20 cellular contexts compared by ENCODE assay signal in the genomic region with DNA sequence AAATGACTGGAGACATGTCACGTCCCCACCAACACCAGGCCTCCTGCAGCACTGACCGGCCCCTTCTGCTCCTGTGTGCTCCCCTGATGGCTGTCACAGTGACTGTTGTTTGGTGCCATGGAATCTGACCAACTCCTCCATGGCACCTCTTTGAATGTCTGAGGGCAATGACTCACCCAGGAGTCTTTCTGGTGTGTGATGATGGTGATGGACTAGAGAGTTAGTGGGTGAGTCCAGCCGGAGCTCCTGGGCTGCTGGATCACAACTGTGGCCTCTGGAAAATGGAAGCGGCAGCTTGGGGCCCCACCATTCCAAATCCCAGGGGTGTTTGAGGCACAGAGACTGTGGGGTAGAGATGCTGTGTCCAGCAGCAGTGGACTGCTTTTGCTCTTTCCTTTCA.
DNase-seq lines count a peak whose midpoint lies in the region; ATAC-seq, FAIRE-seq and TF ChIP-seq lines count a peak whose summit lies in the region.
"Had no signal": no experiment of that assay in that cellular context is flagged by ENCODE, and none has a peak within 500 bp of the region (broad histone marks: within the 10 kb centered on the region; RNA-seq: fewer than 3 reads in every experiment).

No MANE protein-coding gene starts in this region.

- H3K79me2 ChIP-seq in mammary epithelial cell (ENCODE audit: insufficient read depth, low read length): no peaks in the 10 kb centered on the region

- FAIRE-seq in bronchial epithelial cell (lab: Jason Lieb, UNC): no peak
- FAIRE-seq: A549, GM12892, GM18507, H54 had no signal

- H3K36me3 ChIP-seq in mammary epithelial cell (ENCODE audit: insufficient read depth, low read length) (no peaks in the 10 kb centered on the region), bronchial epithelial cell (ENCODE audit: control insufficient read depth, insufficient read depth, low read length) (no peaks in the 10 kb centered on the region), WERI-Rb-1 (no peaks in the 10 kb centered on the region)

- POLR2A ChIA-PET in MCF 10A (lab: Yijun Ruan, JAX): no interaction called here

- H4K20me1 ChIP-seq in mammary epithelial cell (ENCODE audit: insufficient read depth, low read length): no peaks in the 10 kb centered on the region

- no peak overlapping the region for H3K9ac ChIP-seq in mammary epithelial cell (ENCODE audit: insufficient read depth, low read length)
- H3K9ac ChIP-seq: GM23248 had no signal

- dilution Hi-C loops in mammary epithelial cell (cut with HindIII; ENCODE audit: low sequenced_read_pairs): no loop called here

- no peaks in the 10 kb centered on the region for H3K27me3 ChIP-seq in mammary epithelial cell (ENCODE audit: insufficient read depth, low read length)
- no peaks in the 10 kb centered on the region for H3K27me3 ChIP-seq in bronchial epithelial cell (ENCODE audit: control insufficient read depth, insufficient read depth, low read length)
- H3K27me3 ChIP-seq in foreskin keratinocyte: no peaks in the 10 kb centered on the region
- peaks cover 72% of the 10 kb centered on the region for H3K27me3 ChIP-seq in WERI-Rb-1 (ENCODE audit: insufficient read depth, low read depth, severe bottlenecking)

- H3K36me3 Mint-ChIP-seq in MCF 10A (ENCODE audit: insufficient read depth, unreplicated experiment) (no peaks in the 10 kb centered on the region), CD14-positive monocyte (no peaks in the 10 kb centered on the region)
- H3K36me3 Mint-ChIP-seq: CD4-positive, alpha-beta memory T cell had no signal

- peak; percentile 20 for DNase-seq in mammary epithelial cell
- DNase-seq in MCF 10A (ENCODE audit: unreplicated experiment): no peak
- peak; percentile 59 for DNase-seq in bronchial epithelial cell (ENCODE audit: low read depth)
- DNase-seq in foreskin keratinocyte: peak in 1 of 2 donors; percentile 63
- DNase-seq in CD14-positive monocyte (ENCODE audit: low spot score): no peak
- no peak for DNase-seq in WERI-Rb-1
- no peak for DNase-seq in midbrain (lab: John Stamatoyannopoulos, UW)
- DNase-seq: AML-193; CD4-positive, alpha-beta memory T cell; DMS153; DMS79; GDM1; GM23248; HCEC 1CT had no signal

- TSS peak; percentile 77 for BruUV-seq in mammary epithelial cell (replicated peaks; lab: Mats Ljungman, UMichigan)
- BruUV-seq in MCF 10A (replicated peaks; lab: Mats Ljungman, UMichigan): no TSS peak

- 96% methylated on average over 3 of the region's 4 CpGs for WGBS in mammary epithelial cell (ENCODE audit: low coverage, missing lambda C conversion rate)

- CTCF ChIA-PET in mammary epithelial cell (lab: Charles Lee; ENCODE audit: low non-redundant PET) (no interaction called here), MCF 10A (lab: Yijun Ruan, JAX) (no interaction called here)

- TF ChIP-seq CTCF in mammary epithelial cell (conservative IDR thresholded peaks at IDR 0.05 in 1 of 2, IDR thresholded peaks at IDR 0.05 in 1 of 2; ENCODE audit: extremely low read depth in 1 of 2, insufficient read depth in 1 of 2, low read depth in 1 of 2, low read length in 2 of 2) (no peak), MCF 10A (IDR thresholded peaks at IDR 0.05; ENCODE audit: unreplicated experiment) (no peak), bronchial epithelial cell (IDR thresholded peaks at IDR 0.05; ENCODE audit: insufficient read depth, low read length, severe bottlenecking) (no peak), foreskin keratinocyte (conservative IDR thresholded peaks at IDR 0.05) (no peak), CD14-positive monocyte (IDR thresholded peaks at IDR 0.05) (no peak), WERI-Rb-1 (IDR thresholded peaks at IDR 0.05; ENCODE audit: low read depth, low read length) (no peak)

- H3K9me3 ChIP-seq in mammary epithelial cell (replicated peaks; ENCODE audit: insufficient read depth, low read length) (no peaks in the 10 kb centered on the region), WERI-Rb-1 (ENCODE audit: severe bottlenecking) (no peaks in the 10 kb centered on the region)
- H3K9me3 ChIP-seq: A549 had no signal

- H3K27me3 Mint-ChIP-seq in MCF 10A (ENCODE audit: insufficient read depth, unreplicated experiment) (no peaks in the 10 kb centered on the region), CD14-positive monocyte (ENCODE audit: low read depth in 3 of 3) (peaks cover 0 to 3% (median 0%) of the 10 kb centered on the region in 3 donors)
- H3K27me3 Mint-ChIP-seq: CD4-positive, alpha-beta memory T cell had no signal

- H3K27ac ChIP-seq in mammary epithelial cell (ENCODE audit: insufficient read depth, low read depth, low read length) (peak overlapping the region; percentile 67), foreskin keratinocyte (no peak overlapping the region), WERI-Rb-1 (no peak overlapping the region)
- H3K27ac ChIP-seq: 22Rv1, A549, C4-2B, GM23248 had no signal

- H3K4me1 Mint-ChIP-seq in MCF 10A (ENCODE audit: insufficient read depth, unreplicated experiment): peaks cover 11% of the 10 kb centered on the region
- H3K4me1 Mint-ChIP-seq in CD14-positive monocyte: no peaks in the 10 kb centered on the region
- H3K4me1 Mint-ChIP-seq: CD4-positive, alpha-beta memory T cell had no signal

- H3K4me3 ChIP-seq in mammary epithelial cell (replicated peaks in 1 of 3; ENCODE audit: insufficient read depth in 1 of 3, low read depth in 2 of 3, low read length in 3 of 3) (no peak overlapping the region), bronchial epithelial cell (ENCODE audit: low read depth, low read length) (no peak overlapping the region), WERI-Rb-1 (ENCODE audit: low read depth, low read length) (no peak overlapping the region)
- H3K4me3 ChIP-seq: A549, GM23248 had no signal

- ATAC-seq in foreskin keratinocyte: peak; percentile 13
- ATAC-seq: A549 had no signal

- no peak overlapping the region for H3K4me3 Mint-ChIP-seq in MCF 10A (ENCODE audit: unreplicated experiment)
- no peak overlapping the region for H3K4me3 Mint-ChIP-seq in CD14-positive monocyte
- H3K4me3 Mint-ChIP-seq: CD4-positive, alpha-beta memory T cell had no signal

- H3K4me2 ChIP-seq in mammary epithelial cell (ENCODE audit: insufficient read depth, low read depth, low read length): no peak overlapping the region
- H3K4me2 ChIP-seq: A549 had no signal

- no peaks in the 10 kb centered on the region for H3K9me3 Mint-ChIP-seq in MCF 10A (ENCODE audit: unreplicated experiment)
- peaks cover 0 to 14% (median 2%) of the 10 kb centered on the region in 7 donors for H3K9me3 Mint-ChIP-seq in CD14-positive monocyte

- intact Hi-C loops in mammary epithelial cell (cut with micrococcal nuclease) (no loop called here), MCF 10A (cut with micrococcal nuclease) (no loop called here), CD14-positive monocyte (cut with micrococcal nuclease) (no loop called here)

- peak overlapping the region; percentile 62 for H2AFZ ChIP-seq in mammary epithelial cell (ENCODE audit: low read depth, low read length)
- H2AFZ ChIP-seq: GM23248 had no signal

- H3K27ac Mint-ChIP-seq in MCF 10A (ENCODE audit: low read depth, unreplicated experiment) (no peak overlapping the region), CD14-positive monocyte (no peak overlapping the region)

- in situ Hi-C loops in mammary epithelial cell (cut with MboI; ENCODE audit: low sequenced_read_pairs in 2 of 2): no loop called here

- peaks cover 32% of the 10 kb centered on the region for H3K4me1 ChIP-seq in mammary epithelial cell (ENCODE audit: insufficient read depth, low read length)
- peaks cover 14% of the 10 kb centered on the region for H3K4me1 ChIP-seq in foreskin keratinocyte
- H3K4me1 ChIP-seq: A549 had no signal

Comparison
In these comparisons a context has a peak if more than half of its experiments do, and no peak if none do; other contexts are left out.
1. DNase-seq: peak in mammary epithelial cell (single experiment) and bronchial epithelial cell (single experiment); none in MCF 10A (single experiment), CD14-positive monocyte (single experiment), WERI-Rb-1 (single experiment) and midbrain (single experiment).